Comparison of ENCODE assay signal across 10 cellular contexts in genomic region chr2:171529914-171530313, GRCh38. TPM values are rescaled to one million over a fixed set of nuclear protein-coding genes. Genes with fewer than 3 reads are reported as not detected.
DNase-seq lines count a peak whose midpoint lies in the region; ATAC-seq, FAIRE-seq and TF ChIP-seq lines count a peak whose summit lies in the region.
"Had no signal": no experiment of that assay in that cellular context is flagged by ENCODE, and none has a peak within 500 bp of the region (broad histone marks: within the 10 kb centered on the region; RNA-seq: fewer than 3 reads in every experiment).

No MANE protein-coding gene starts in this region.

- no peak for TF ChIP-seq RAD21 in SK-N-SH (IDR thresholded peaks at IDR 0.05; ENCODE audit: low read length)

- no TSS peak for BruUV-seq in mammary epithelial cell (replicated peaks; lab: Mats Ljungman, UMichigan)

- H3K9me2 ChIP-seq in SK-N-SH = no peaks in the 10 kb centered on the region

- in situ Hi-C loops in mammary epithelial cell (cut with MboI; ENCODE audit: low sequenced_read_pairs in 2 of 2) = no loop called here

- H3K27ac ChIP-seq in SK-N-SH (ENCODE audit: low read depth in 2 of 2, low read length in 1 of 2) (no peak overlapping the region), mammary epithelial cell (ENCODE audit: insufficient read depth, low read depth, low read length) (no peak overlapping the region), pancreas (no peak overlapping the region)

- POLR2A ChIA-PET in SK-N-SH (lab: Yijun Ruan, JAX) = no interaction called here

- TF ChIP-seq CTCF in SK-N-SH (IDR thresholded peaks at IDR 0.05) (peak; percentile 65), mammary epithelial cell (conservative IDR thresholded peaks at IDR 0.05 in 1 of 2, IDR thresholded peaks at IDR 0.05 in 1 of 2; ENCODE audit: extremely low read depth in 1 of 2, insufficient read depth in 1 of 2, low read depth in 1 of 2, low read length in 2 of 2) (peak; percentile 51 to 72), pancreas (IDR thresholded peaks at IDR 0.05) (peak in 3 of 4 donors; percentile 12 to 36 (median 22))

- H3K4me2 ChIP-seq in SK-N-SH (no peak overlapping the region), mammary epithelial cell (ENCODE audit: insufficient read depth, low read depth, low read length) (no peak overlapping the region)

- H4K20me1 ChIP-seq in SK-N-SH (ENCODE audit: insufficient read depth) (no peaks in the 10 kb centered on the region), mammary epithelial cell (ENCODE audit: insufficient read depth, low read length) (no peaks in the 10 kb centered on the region)

- H3K27me3 ChIP-seq in SK-N-SH (ENCODE audit: insufficient read depth) = no peaks in the 10 kb centered on the region
- H3K27me3 ChIP-seq in mammary epithelial cell (ENCODE audit: insufficient read depth, low read length) = no peaks in the 10 kb centered on the region
- H3K27me3 ChIP-seq in pancreas = no peaks in the 10 kb centered on the region

- H3F3A ChIP-seq in SK-N-SH (replicated peaks; ENCODE audit: insufficient read depth) = peaks cover 18% of the 10 kb centered on the region

- H3K36me3 ChIP-seq in SK-N-SH (replicated peaks in 1 of 2; ENCODE audit: control insufficient read depth in 1 of 2, insufficient read depth in 2 of 2, low read length in 1 of 2) (no peaks in the 10 kb centered on the region), mammary epithelial cell (ENCODE audit: insufficient read depth, low read length) (no peaks in the 10 kb centered on the region), pancreas (no peaks in the 10 kb centered on the region)

- dilution Hi-C loops in mammary epithelial cell (cut with HindIII; ENCODE audit: low sequenced_read_pairs) = no loop called here

- FAIRE-seq in pancreas (lab: Jason Lieb, UNC) = no peak

- no peak overlapping the region for H2AFZ ChIP-seq in SK-N-SH (ENCODE audit: low read depth)
- no peak overlapping the region for H2AFZ ChIP-seq in mammary epithelial cell (ENCODE audit: low read depth, low read length)

- H3K79me2 ChIP-seq in SK-N-SH (ENCODE audit: insufficient read depth) (peaks cover 84% of the 10 kb centered on the region), mammary epithelial cell (ENCODE audit: insufficient read depth, low read length) (no peaks in the 10 kb centered on the region)

- H3K9ac ChIP-seq in SK-N-SH (no peak overlapping the region), mammary epithelial cell (ENCODE audit: insufficient read depth, low read length) (no peak overlapping the region)

- H3K4me1 ChIP-seq in SK-N-SH (ENCODE audit: control insufficient read depth in 1 of 2, insufficient read depth in 2 of 2, low read depth in 1 of 2, low read length in 1 of 2) (peaks cover 0 to 4% of the 10 kb centered on the region in 2 experiments; a peak in 1 of 4 replicates), mammary epithelial cell (ENCODE audit: insufficient read depth, low read length) (no peaks in the 10 kb centered on the region), pancreas (no peaks in the 10 kb centered on the region)

- TF ChIP-seq EP300 in SK-N-SH (IDR thresholded peaks at IDR 0.05; ENCODE audit: borderline replicate concordance in 1 of 2, low read depth in 1 of 2, low read length in 1 of 2) = no peak

- no peak overlapping the region for H3K4me3 ChIP-seq in SK-N-SH (ENCODE audit: low read depth in 2 of 2, low read length in 1 of 2)
- H3K4me3 ChIP-seq in mammary epithelial cell (replicated peaks in 1 of 3; ENCODE audit: insufficient read depth in 1 of 3, low read depth in 2 of 3, low read length in 3 of 3) = no peak overlapping the region
- no peak overlapping the region for H3K4me3 ChIP-seq in pancreas

- no peak for ATAC-seq in SK-N-SH treated with all-trans-retinoic acid at 6 μM for 48 hours
- no peak for ATAC-seq in pancreas
- no peak for ATAC-seq in GM21786 (IDR thresholded peaks at IDR 0.05; ENCODE audit: unreplicated experiment)
- no peak for ATAC-seq in HG03521 (IDR thresholded peaks at IDR 0.05; ENCODE audit: unreplicated experiment)
- no peak for ATAC-seq in HG03039 (IDR thresholded peaks at IDR 0.05; ENCODE audit: unreplicated experiment)

- 56% methylated on average over 1 of the region's 1 CpG for WGBS in SK-N-SH (ENCODE audit: low lambda C conversion rate)
- WGBS in mammary epithelial cell (ENCODE audit: low coverage, missing lambda C conversion rate) = 100% methylated on average over 1 of the region's 1 CpG
- WGBS in pancreas, 2 donors = 78 to 81% methylated on average over 1 of the region's 1 CpG

- H3K9me3 ChIP-seq in SK-N-SH (no peaks in the 10 kb centered on the region), mammary epithelial cell (replicated peaks; ENCODE audit: insufficient read depth, low read length) (peaks cover 4% of the 10 kb centered on the region), pancreas (no peaks in the 10 kb centered on the region)

- CTCF ChIA-PET in SK-N-SH (lab: Yijun Ruan, JAX) (interaction anchor here (0.9 to 1.5 kb wide), 5 partner anchors 8 to 262 kb away, joined by 3 to 5 read pairs (median 3); partner anchors contain the start of gene CYBRD1), mammary epithelial cell (lab: Charles Lee; ENCODE audit: low non-redundant PET) (interaction anchor here (0.6 kb wide), 1 partner anchor 8 kb away, joined by 5 read pairs; no protein-coding TSS in a partner anchor)

- DNase-seq in SK-N-SH = no peak
- DNase-seq in HT-29 (ENCODE audit: low spot score) = peak; percentile 25
- no peak for DNase-seq in mammary epithelial cell
- no peak for DNase-seq in pancreas
- DNase-seq: activated T-cell treated with anti-CD3 and anti-CD28 coated beads for 4 hours; CD8-positive, alpha-beta memory T cell had no signal

- intact Hi-C loops in mammary epithelial cell (cut with micrococcal nuclease) = loop anchor here (10.0 kb wide), 1 partner anchor 95 kb away; the partner anchor contains the start of genes DCAF17 and METTL8
- intact Hi-C loops in pancreas (cut with DNase I) = no loop called here

TF ChIP-seq in SK-N-SH, 30 proteins besides CTCF, POLR2A, EP300 and RAD21:
- TF ChIP-seq TAF1 (IDR thresholded peaks at IDR 0.05; ENCODE audit: borderline replicate concordance, low read depth, low read length) (no peak), JUND (IDR thresholded peaks at IDR 0.05) (no peak), FOSL2 (IDR thresholded peaks at IDR 0.05; ENCODE audit: borderline replicate concordance, low read depth) (no peak), SIN3A (IDR thresholded peaks at IDR 0.05; ENCODE audit: borderline replicate concordance, low read depth, low read length) (no peak), EZH2phosphoT487 (IDR thresholded peaks at IDR 0.05; ENCODE audit: borderline replicate concordance, low read depth) (no peak), CHD2 (IDR thresholded peaks at IDR 0.05; ENCODE audit: low read length, partially characterized antibody) (no peak)

TF ChIP-seq in SK-N-SH treated with all-trans-retinoic acid at 6 μM for 48 hours, 23 proteins besides CTCF, POLR2A, EP300 and RAD21 (continues in another document):
- TF ChIP-seq ISL1 (CRISPR knock-in tag; IDR thresholded peaks at IDR 0.05) (no peak), ZNF8 (CRISPR knock-in tag; IDR thresholded peaks at IDR 0.05) (no peak), CREB5 (CRISPR knock-in tag; IDR thresholded peaks at IDR 0.05; ENCODE audit: low read depth) (no peak), ZC3H10 (CRISPR knock-in tag; IDR thresholded peaks at IDR 0.05) (no peak), CSDC2 (CRISPR knock-in tag; IDR thresholded peaks at IDR 0.05) (no peak)
- TF ChIP-seq, protein P1, sequence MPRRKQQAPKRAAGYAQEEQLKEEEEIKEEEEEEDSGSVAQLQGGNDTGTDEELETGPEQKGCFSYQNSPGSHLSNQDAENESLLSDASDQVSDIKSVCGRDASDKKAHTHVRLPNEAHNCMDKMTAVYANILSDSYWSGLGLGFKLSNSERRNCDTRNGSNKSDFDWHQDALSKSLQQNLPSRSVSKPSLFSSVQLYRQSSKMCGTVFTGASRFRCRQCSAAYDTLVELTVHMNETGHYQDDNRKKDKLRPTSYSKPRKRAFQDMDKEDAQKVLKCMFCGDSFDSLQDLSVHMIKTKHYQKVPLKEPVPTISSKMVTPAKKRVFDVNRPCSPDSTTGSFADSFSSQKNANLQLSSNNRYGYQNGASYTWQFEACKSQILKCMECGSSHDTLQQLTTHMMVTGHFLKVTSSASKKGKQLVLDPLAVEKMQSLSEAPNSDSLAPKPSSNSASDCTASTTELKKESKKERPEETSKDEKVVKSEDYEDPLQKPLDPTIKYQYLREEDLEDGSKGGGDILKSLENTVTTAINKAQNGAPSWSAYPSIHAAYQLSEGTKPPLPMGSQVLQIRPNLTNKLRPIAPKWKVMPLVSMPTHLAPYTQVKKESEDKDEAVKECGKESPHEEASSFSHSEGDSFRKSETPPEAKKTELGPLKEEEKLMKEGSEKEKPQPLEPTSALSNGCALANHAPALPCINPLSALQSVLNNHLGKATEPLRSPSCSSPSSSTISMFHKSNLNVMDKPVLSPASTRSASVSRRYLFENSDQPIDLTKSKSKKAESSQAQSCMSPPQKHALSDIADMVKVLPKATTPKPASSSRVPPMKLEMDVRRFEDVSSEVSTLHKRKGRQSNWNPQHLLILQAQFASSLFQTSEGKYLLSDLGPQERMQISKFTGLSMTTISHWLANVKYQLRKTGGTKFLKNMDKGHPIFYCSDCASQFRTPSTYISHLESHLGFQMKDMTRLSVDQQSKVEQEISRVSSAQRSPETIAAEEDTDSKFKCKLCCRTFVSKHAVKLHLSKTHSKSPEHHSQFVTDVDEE (CRISPR knock-in tag; IDR thresholded peaks at IDR 0.05) = no peak

RNA-seq across cellular contexts. Expression of gene CYBRD1, which starts 7.6 kb away (rescaled TPM):
- 21.1 and 34.8 TPM in 2 replicates for polyA plus RNA-seq in SK-N-SH (2012; rRNA removed)
- 34.5 and 35.0 TPM in 2 replicates for polyA plus RNA-seq in SK-N-SH (2012; cell fraction: cytosol; rRNA removed)
- 12.9 and 19.4 TPM in 2 replicates for polyA plus RNA-seq in SK-N-SH (2012; cell fraction: nucleus; rRNA removed)
- total RNA-seq in HT-29 (2014; rRNA removed; shearing (Covaris generic)) = 0.64 and 1.1 TPM in 2 replicates
- 10 to 100 TPM; 25.6 to 62.8 TPM for total RNA-seq in mammary epithelial cell
- 12.7 TPM for polyA plus RNA-seq in mammary epithelial cell
- 65.6 TPM for polyA minus RNA-seq in mammary epithelial cell
- total RNA-seq in pancreas = 10 to 100 TPM in 3 of 6 donors, 1 to 10 TPM in 3; 4.4 to 29.3 (median 13.0) TPM
- polyA plus RNA-seq in pancreas = 1 to 10 TPM; 7.2 to 8.2 TPM
